ENCODE assay signal across 10 cellular contexts in genomic region chr3:197465996-197466549, GRCh38.
DNase-seq lines count a peak whose midpoint lies in the region; ATAC-seq lines count a peak whose summit lies in the region.
"Had no signal": no experiment of that assay in that cellular context is flagged by ENCODE, and none has a peak within 500 bp of the region (broad histone marks: within the 10 kb centered on the region; RNA-seq: fewer than 3 reads in every experiment).

No MANE protein-coding gene starts in this region.

- intact Hi-C loops in sciatic nerve (cut with DNase I) = no loop called here

- DNase-seq in GM04504 (ENCODE audit: low read depth) = peak; percentile 59
- peak; percentile 64 for DNase-seq in RPMI8226
- peak; percentile 46 for DNase-seq in sciatic nerve (ENCODE audit: low spot score)
- no peak for DNase-seq in NCI-H774 (lab: John Stamatoyannopoulos, UW)
- DNase-seq in T-helper 9 cell = no peak
- DNase-seq: esophagus squamous epithelium, NCI-H1417 treated with DMSO at 0.1 percent for 48 hours, small intestine had no signal

- peak; percentile 56 for ATAC-seq in esophagus mucosa
- ATAC-seq in sciatic nerve = peak; percentile 20
- no peak for ATAC-seq in HG02763 (IDR thresholded peaks at IDR 0.05; ENCODE audit: unreplicated experiment)

Comparison
In these comparisons a context has a peak if more than half of its experiments do, and no peak if none do; other contexts are left out.
1. DNase-seq: peak in GM04504 (single experiment), RPMI8226 (single experiment) and sciatic nerve (single experiment); none in NCI-H774 (single experiment) and T-helper 9 cell (single experiment).